ENCODE assay signal across 10 cellular contexts in genomic region chr6:135030056-135030473, GRCh38. TPM values are rescaled to one million over a fixed set of nuclear protein-coding genes. Genes with fewer than 3 reads are reported as not detected.
DNase-seq lines count a peak whose midpoint lies in the region; ATAC-seq and TF ChIP-seq lines count a peak whose summit lies in the region.
"Had no signal": no experiment of that assay in that cellular context is flagged by ENCODE, and none has a peak within 500 bp of the region (broad histone marks: within the 10 kb centered on the region; RNA-seq: fewer than 3 reads in every experiment).

No MANE protein-coding gene starts in this region.

- H3K27me3 Mint-ChIP-seq in activated naive CD8-positive, alpha-beta T cell treated with anti-CD3 and anti-CD28 coated beads for 36 hours, result no peaks in the 10 kb centered on the region

- TF ChIP-seq POLR2A in GM18505 (IDR thresholded peaks at IDR 0.05; ENCODE audit: borderline replicate concordance, extremely low read depth, insufficient read depth, insufficient read length), result no peak
- no peak for TF ChIP-seq POLR2A in esophagus muscularis mucosa (IDR thresholded peaks at IDR 0.05; ENCODE audit: low read depth)

- intact Hi-C loops in esophagus muscularis mucosa (cut with DNase I), result no loop called here
- intact Hi-C loops in ascending aorta (cut with DNase I), result no loop called here

- WGBS in esophagus muscularis mucosa, result 88% methylated on average over 3 of the region's 3 CpGs

- H3K4me3 ChIP-seq in esophagus muscularis mucosa, result no peak overlapping the region
- no peak overlapping the region for H3K4me3 ChIP-seq in ascending aorta
- H3K4me3 ChIP-seq: adrenal gland, gastroesophageal sphincter had no signal

- H3K27ac Mint-ChIP-seq in activated naive CD8-positive, alpha-beta T cell treated with anti-CD3 and anti-CD28 coated beads for 36 hours, result peak overlapping the region; percentile 86

- H3K27ac ChIP-seq in esophagus muscularis mucosa (replicated peaks in 1 of 4) (no peak overlapping the region), ascending aorta (no peak overlapping the region)
- H3K27ac ChIP-seq: adrenal gland, gastroesophageal sphincter had no signal

- H3K36me3 ChIP-seq in esophagus muscularis mucosa (peaks cover 3 to 34% (median 11%) of the 10 kb centered on the region in 4 donors), ascending aorta (peaks cover 0 to 11% of the 10 kb centered on the region in 2 donors)
- H3K36me3 ChIP-seq: adrenal gland had no signal

- ATAC-seq in GM18505 (IDR thresholded peaks at IDR 0.05; ENCODE audit: unreplicated experiment) (peak; percentile 93), GM19467 (IDR thresholded peaks at IDR 0.05; ENCODE audit: unreplicated experiment) (peak; percentile 90), HG03066 (IDR thresholded peaks at IDR 0.05; ENCODE audit: low read depth, unreplicated experiment) (peak; percentile 90)
- ATAC-seq: gastroesophageal sphincter had no signal

- peaks cover 68% of the 10 kb centered on the region for H3K4me1 Mint-ChIP-seq in activated naive CD8-positive, alpha-beta T cell treated with anti-CD3 and anti-CD28 coated beads for 36 hours

- peaks cover 2% of the 10 kb centered on the region for H3K9me3 Mint-ChIP-seq in activated naive CD8-positive, alpha-beta T cell treated with anti-CD3 and anti-CD28 coated beads for 36 hours

- H3K9me3 ChIP-seq in esophagus muscularis mucosa, result no peaks in the 10 kb centered on the region
- no peaks in the 10 kb centered on the region for H3K9me3 ChIP-seq in ascending aorta
- H3K9me3 ChIP-seq: adrenal gland, gastroesophageal sphincter had no signal

- peaks cover 63% of the 10 kb centered on the region for H3K36me3 Mint-ChIP-seq in activated naive CD8-positive, alpha-beta T cell treated with anti-CD3 and anti-CD28 coated beads for 36 hours

- TF ChIP-seq CTCF in esophagus muscularis mucosa (IDR thresholded peaks at IDR 0.05) (no peak), ascending aorta (IDR thresholded peaks at IDR 0.05) (no peak)

- H3K27me3 ChIP-seq in esophagus muscularis mucosa (no peaks in the 10 kb centered on the region), ascending aorta (no peaks in the 10 kb centered on the region)
- H3K27me3 ChIP-seq: adrenal gland, gastroesophageal sphincter had no signal

- H3K4me3 Mint-ChIP-seq in activated naive CD8-positive, alpha-beta T cell treated with anti-CD3 and anti-CD28 coated beads for 36 hours, result peak overlapping the region; percentile 32

- H3K4me1 ChIP-seq in esophagus muscularis mucosa (peaks cover 0 to 5% (median 2%) of the 10 kb centered on the region in 4 donors), ascending aorta (no peaks in the 10 kb centered on the region)

- no peak for TF ChIP-seq EP300 in esophagus muscularis mucosa (IDR thresholded peaks at IDR 0.05)

- no peak for DNase-seq in activated naive CD8-positive, alpha-beta T cell treated with anti-CD3 and anti-CD28 coated beads for 36 hours
- no peak for DNase-seq in esophagus muscularis mucosa (ENCODE audit: extremely low spot score)
- DNase-seq in islet precursor cell, result no peak
- no peak for DNase-seq in ascending aorta (ENCODE audit: low spot score in 2 of 2)
- no peak for DNase-seq in NCI-H526 (lab: John Stamatoyannopoulos, UW)

RNA-seq across cellular contexts. Expression of gene HBS1L, which starts 24.6 kb away (rescaled TPM):
- total RNA-seq in activated naive CD8-positive, alpha-beta T cell treated with anti-CD3 and anti-CD28 coated beads for 36 hours, result 100 to 1,000 TPM; 147 to 151 TPM
- total RNA-seq in esophagus muscularis mucosa (10 to 100 TPM; 52.0 to 81.4 (median 58.2) TPM), ascending aorta (9.8 TPM)
